11 cellular contexts compared by ENCODE assay signal in the genomic region with DNA sequence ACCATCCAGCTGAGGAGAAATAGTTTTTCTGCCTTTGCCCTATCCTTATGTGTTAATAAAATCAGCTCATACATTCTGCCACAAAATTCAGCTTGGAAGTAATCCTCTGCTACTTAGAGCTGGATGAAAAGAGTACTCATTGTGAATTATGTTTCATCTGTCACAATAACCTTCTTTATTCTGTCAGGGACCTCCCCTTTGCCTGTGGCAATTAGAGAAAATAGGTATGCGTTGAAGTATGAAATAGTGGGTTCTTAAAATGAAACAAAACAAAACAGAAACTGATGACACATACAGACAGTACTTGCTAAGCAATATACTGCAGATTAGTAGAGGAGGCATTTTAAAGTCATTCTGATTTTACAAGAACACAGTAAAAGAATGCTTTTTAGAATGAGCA.
DNase-seq lines count a peak whose midpoint lies in the region; ATAC-seq and TF ChIP-seq lines count a peak whose summit lies in the region.
"Had no signal": no experiment of that assay in that cellular context is flagged by ENCODE, and none has a peak within 500 bp of the region (broad histone marks: within the 10 kb centered on the region; RNA-seq: fewer than 3 reads in every experiment).

No MANE protein-coding gene starts in this region.

- POLR2A ChIA-PET in OCI-LY7 (lab: Charles Lee): interaction anchor here (1.0 kb wide), 1 partner anchor 49 kb away, joined by 3 read pairs; no protein-coding TSS in a partner anchor

- no peaks in the 10 kb centered on the region for H3K27me3 ChIP-seq in breast epithelium
- no peaks in the 10 kb centered on the region for H3K27me3 ChIP-seq in transverse colon

- H3K4me3 ChIP-seq in breast epithelium (peak overlapping the region; percentile 32 to 55 (median 48)), OCI-LY7 (ENCODE audit: low read depth, low read length, poor library complexity, severe bottlenecking) (no peak overlapping the region), transverse colon (no peak overlapping the region)

- no peak overlapping the region for H2AFZ ChIP-seq in OCI-LY7 (ENCODE audit: low read length)
- H2AFZ ChIP-seq: parathyroid adenoma had no signal

- H3K4me2 ChIP-seq in OCI-LY7 (ENCODE audit: low read length): no peak overlapping the region

- no peak for TF ChIP-seq CTCF in breast epithelium (IDR thresholded peaks at IDR 0.05)
- no peak for TF ChIP-seq CTCF in nephron progenitor cell (IDR thresholded peaks at IDR 0.05)
- TF ChIP-seq CTCF in OCI-LY7 (conservative IDR thresholded peaks at IDR 0.05; ENCODE audit: low read length): no peak
- TF ChIP-seq CTCF in transverse colon (IDR thresholded peaks at IDR 0.05): no peak

- no peaks in the 10 kb centered on the region for H3K27me3 Mint-ChIP-seq in nephron progenitor cell (ENCODE audit: low read depth, poor library complexity)
- H3K27me3 Mint-ChIP-seq: activated naive CD8-positive, alpha-beta T cell treated with anti-CD3 and anti-CD28 coated beads, Interleukin-2, amount 10 ng/mL, durations not matched to agents 7 days and 5 days had no signal

- H3K9me3 ChIP-seq in breast epithelium (no peaks in the 10 kb centered on the region), OCI-LY7 (ENCODE audit: low read length) (no peaks in the 10 kb centered on the region), transverse colon (no peaks in the 10 kb centered on the region)

- BruUV-seq in OCI-LY7 (replicated peaks; lab: Mats Ljungman, UMichigan): no TSS peak

- peaks cover 31% of the 10 kb centered on the region for H3K4me1 Mint-ChIP-seq in nephron progenitor cell
- H3K4me1 Mint-ChIP-seq: activated naive CD8-positive, alpha-beta T cell treated with anti-CD3 and anti-CD28 coated beads, Interleukin-2, amount 10 ng/mL, durations not matched to agents 7 days and 5 days had no signal

- peak; percentile 4 for DNase-seq in EL
- no peak for DNase-seq in breast epithelium (ENCODE audit: low spot score in 2 of 2)
- DNase-seq in nephron progenitor cell: no peak
- no peak for DNase-seq in OCI-LY7 (ENCODE audit: low spot score)
- DNase-seq in transverse colon: no peak
- no peak for DNase-seq in SHP77 (lab: John Stamatoyannopoulos, UW)
- DNase-seq: activated naive CD8-positive, alpha-beta T cell treated with anti-CD3 and anti-CD28 coated beads, Interleukin-2, amount 10 ng/mL, durations not matched to agents 7 days and 5 days; NCI-H446 treated with DMSO at 0.1 percent for 48 hours had no signal

- in situ Hi-C loops in transverse colon (cut with MboI; ENCODE audit: low pct_ligation_motif_present in 1 of 4, low pct_unique_long_range_greater_than_20kb in 1 of 4, low sequenced_read_pairs in 3 of 4): no loop called here

- no peaks in the 10 kb centered on the region for H3K79me2 ChIP-seq in OCI-LY7 (ENCODE audit: insufficient read depth, low read depth, low read length)
- H3K79me2 ChIP-seq: parathyroid adenoma had no signal

- H3K27ac Mint-ChIP-seq in nephron progenitor cell: peak overlapping the region; percentile 5
- H3K27ac Mint-ChIP-seq: activated naive CD8-positive, alpha-beta T cell treated with anti-CD3 and anti-CD28 coated beads, Interleukin-2, amount 10 ng/mL, durations not matched to agents 7 days and 5 days had no signal

- H3K36me3 Mint-ChIP-seq in nephron progenitor cell (ENCODE audit: low read depth): no peaks in the 10 kb centered on the region
- H3K36me3 Mint-ChIP-seq: activated naive CD8-positive, alpha-beta T cell treated with anti-CD3 and anti-CD28 coated beads, Interleukin-2, amount 10 ng/mL, durations not matched to agents 7 days and 5 days had no signal

- H3K36me3 ChIP-seq in breast epithelium (no peaks in the 10 kb centered on the region), OCI-LY7 (ENCODE audit: insufficient read depth, low read length) (no peaks in the 10 kb centered on the region), transverse colon (no peaks in the 10 kb centered on the region)

- no peak overlapping the region for H3K4me3 Mint-ChIP-seq in nephron progenitor cell
- H3K4me3 Mint-ChIP-seq: activated naive CD8-positive, alpha-beta T cell treated with anti-CD3 and anti-CD28 coated beads, Interleukin-2, amount 10 ng/mL, durations not matched to agents 7 days and 5 days had no signal

- TF ChIP-seq EP300 in transverse colon (IDR thresholded peaks at IDR 0.05; ENCODE audit: low read depth): no peak

- CTCF ChIA-PET in OCI-LY7 (lab: Charles Lee; ENCODE audit: unreplicated experiment): no interaction called here

- WGBS in transverse colon (ENCODE audit: low coverage in 1 of 2), 2 donors: 21 to 46% methylated on average over 1 of the region's 1 CpG

- no peak for TF ChIP-seq POLR2A in breast epithelium (IDR thresholded peaks at IDR 0.05)
- TF ChIP-seq POLR2A in transverse colon (IDR thresholded peaks at IDR 0.05): no peak

- H3K4me1 ChIP-seq in breast epithelium (no peaks in the 10 kb centered on the region), OCI-LY7 (ENCODE audit: insufficient read depth, low read length, poor library complexity, severe bottlenecking) (no peaks in the 10 kb centered on the region), transverse colon (no peaks in the 10 kb centered on the region)
- H3K4me1 ChIP-seq: parathyroid adenoma had no signal

- H3K9me3 Mint-ChIP-seq in nephron progenitor cell: no peaks in the 10 kb centered on the region
- H3K9me3 Mint-ChIP-seq: activated naive CD8-positive, alpha-beta T cell treated with anti-CD3 and anti-CD28 coated beads, Interleukin-2, amount 10 ng/mL, durations not matched to agents 7 days and 5 days had no signal

- no peaks in the 10 kb centered on the region for H4K20me1 ChIP-seq in OCI-LY7 (ENCODE audit: insufficient read depth, low read length)

- ATAC-seq in HG03103 (IDR thresholded peaks at IDR 0.05; ENCODE audit: low read depth, unreplicated experiment) (peak; percentile 91), HG03469 (IDR thresholded peaks at IDR 0.05; ENCODE audit: unreplicated experiment) (no peak)

- intact Hi-C loops in breast epithelium (cut with DNase I; ENCODE audit: low total_unique reads): no loop called here
- intact Hi-C loops in OCI-LY7 (cut with micrococcal nuclease; ENCODE audit: unreplicated experiment): no loop called here
- intact Hi-C loops in transverse colon (cut with DNase I; ENCODE audit: low total_unique reads): no loop called here

- H3K27ac ChIP-seq in breast epithelium: peak overlapping the region; percentile 72 to 81
- no peak overlapping the region for H3K27ac ChIP-seq in OCI-LY7 (ENCODE audit: low read depth, low read length, poor library complexity, severe bottlenecking)
- peak overlapping the region in 1 of 4 donors; percentile 21 for H3K27ac ChIP-seq in transverse colon
- H3K27ac ChIP-seq: parathyroid adenoma had no signal

- H3K9me2 ChIP-seq in OCI-LY7 (ENCODE audit: insufficient read depth, low read length): no peaks in the 10 kb centered on the region

Comparison
In these comparisons a context has a peak if more than half of its experiments do, and no peak if none do; other contexts are left out.
1. H3K4me3 ChIP-seq: peak in breast epithelium (3 of 3); none in OCI-LY7 (single experiment) and transverse colon (0 of 4).